In the genomic region with DNA sequence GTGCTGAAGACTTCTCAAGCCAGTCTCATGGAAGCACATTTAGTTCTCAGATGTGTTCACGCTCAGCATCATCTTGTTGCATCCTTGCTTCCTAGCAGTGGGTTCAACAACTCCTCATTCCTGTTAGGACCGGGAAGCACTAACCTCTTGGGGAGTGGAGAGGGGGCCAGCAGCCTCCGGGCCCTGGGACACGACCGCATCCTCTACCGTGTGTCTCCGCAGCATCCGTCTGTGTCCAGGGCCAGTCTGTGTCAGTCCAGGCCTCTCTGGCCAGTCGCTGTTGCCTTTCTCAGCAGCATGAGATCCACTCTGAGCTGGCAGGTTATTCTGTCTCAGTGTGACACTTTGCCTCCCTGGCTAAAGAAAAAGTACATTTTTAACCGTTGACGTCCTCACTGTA, we compare ENCODE assay signal across 30 cellular contexts.
"Had no signal": no experiment of that assay in that cellular context is flagged by ENCODE, and none has a peak within 500 bp of the region (broad histone marks: within the 10 kb centered on the region; RNA-seq: fewer than 3 reads in every experiment).

No MANE protein-coding gene starts in this region.

- H3K27ac Mint-ChIP-seq: memory B cell; nephron; progenitor cell of endocrine pancreas; stimulated activated memory B cell treated with anti-CD40 and anti-IgM and Interleukin-4, amounts not matched to agents 10 μg/mL and 1 μg/mL and 100 μg/mL, for 72 hours had no signal

- H3K27me3 Mint-ChIP-seq: memory B cell; naive thymus-derived CD8-positive, alpha-beta T cell; progenitor cell of endocrine pancreas; stimulated activated memory B cell treated with anti-CD40 and anti-IgM and Interleukin-4, amounts not matched to agents 10 μg/mL and 1 μg/mL and 100 μg/mL, for 72 hours had no signal

- ATAC-seq: heart left ventricle; left colon; left lung; mucosa of descending colon; naive thymus-derived CD8-positive, alpha-beta T cell; right lobe of liver; stimulated activated memory B cell treated with anti-CD40 and anti-IgM and Interleukin-4, amounts not matched to agents 10 μg/mL and 1 μg/mL and 100 μg/mL, for 72 hours; stimulated activated naive CD8-positive, alpha-beta T cell treated with anti-CD3 and anti-CD28 coated beads, Interleukin-15, Interleukin-2, amounts not matched to agents 100 U/mL and 50 U/mL, for 24 hours had no signal

- H3K4me1 Mint-ChIP-seq: memory B cell, nephron, neural crest cell had no signal

- H3K4me3 Mint-ChIP-seq: immature natural killer cell; memory B cell; naive thymus-derived CD8-positive, alpha-beta T cell; nephron; neural crest cell; stimulated activated memory B cell treated with anti-CD40 and anti-IgM and Interleukin-4, amounts not matched to agents 10 μg/mL and 1 μg/mL and 100 μg/mL, for 72 hours had no signal

- H3K9me3 ChIP-seq: heart left ventricle, left lung, mucosa of descending colon, neutrophil, ovary, right atrium auricular region, right lobe of liver, stomach, testis, thyroid gland, transverse colon, uterus had no signal

- H3K36me3 ChIP-seq: ovary, uterus had no signal

- H3K9me3 Mint-ChIP-seq: immature natural killer cell; memory B cell; naive thymus-derived CD8-positive, alpha-beta T cell; neural crest cell; stimulated activated memory B cell treated with anti-CD40 and anti-IgM and Interleukin-4, amounts not matched to agents 10 μg/mL and 1 μg/mL and 100 μg/mL, for 72 hours had no signal

- H3K4me1 ChIP-seq: heart left ventricle, left lung, right atrium auricular region, right lobe of liver, stomach, testis, thyroid gland, transverse colon, uterus had no signal

- H3K4me2 ChIP-seq: smooth muscle cell had no signal

- H3K27me3 ChIP-seq: heart left ventricle, left lung, neutrophil, ovary, right atrium auricular region, right lobe of liver, stomach, testis, thyroid gland, transverse colon, uterus had no signal

- H3K4me3 ChIP-seq: heart left ventricle, left lung, mucosa of descending colon, ovary, right atrium auricular region, right lobe of liver, smooth muscle cell, stomach, testis, thyroid gland, transverse colon, uterus had no signal

- H3K27ac ChIP-seq: heart left ventricle, left lung, neutrophil, ovary, right atrium auricular region, right lobe of liver, stomach, testis, thyroid gland, transverse colon, uterus had no signal

- DNase-seq: heart left ventricle; hypothalamus; immature natural killer cell; kidney; left colon; left lung; midbrain; mucosa of descending colon; naive thymus-derived CD8-positive, alpha-beta T cell; occipital lobe; ovary; right lobe of liver; stimulated activated CD4-positive, alpha-beta T cell treated with anti-CD3 and anti-CD28 coated beads, Interleukin-1b, Interleukin-23, amount 100 ng/mL, for 48 hours; stimulated activated CD4-positive, alpha-beta T cell treated with anti-CD3 and anti-CD28 coated beads, Interleukin-2, amount 100 ng/mL, for 48 hours; stimulated activated CD4-positive, alpha-beta T cell treated with anti-CD3 and anti-CD28 coated beads, Interleukin-4, amount 100 ng/mL, for 4 hours; stimulated activated CD8-positive, alpha-beta memory T cell treated with anti-CD3 and anti-CD28 coated beads, Interleukin-4, amount 100 ng/mL, for 48 hours; stimulated activated naive CD8-positive, alpha-beta T cell treated with anti-CD3 and anti-CD28 coated beads, Interleukin-15, Interleukin-2, amounts not matched to agents 100 U/mL and 50 U/mL, for 24 hours; stomach; testis; thyroid gland; transverse colon; uterus had no signal
